ENCODE assay signal across 8 cellular contexts in the genomic region with DNA sequence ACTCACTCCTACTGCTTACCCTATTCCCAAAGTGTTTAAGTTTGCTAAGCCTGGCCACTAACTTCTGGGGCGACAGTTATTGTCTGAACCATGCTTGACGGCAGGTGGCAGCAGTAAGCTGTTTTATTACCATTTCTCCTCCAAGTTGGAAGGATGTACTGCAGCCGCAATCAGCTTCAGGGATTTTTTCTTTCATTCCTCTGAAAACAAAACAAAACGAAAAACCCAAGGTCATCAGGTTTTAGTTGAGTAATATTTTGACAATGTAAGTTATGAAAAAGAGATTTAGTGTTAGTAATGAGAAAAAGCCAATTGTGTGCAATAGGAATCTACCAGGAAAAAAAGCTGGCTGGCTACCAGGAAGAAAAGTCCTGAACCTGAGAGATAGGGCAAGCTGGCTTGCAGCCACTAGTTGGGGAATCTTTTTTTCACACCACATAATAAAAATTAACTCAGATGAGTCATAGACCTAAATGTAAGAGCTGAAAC. TPM values are rescaled to one million over a fixed set of nuclear protein-coding genes. Genes with fewer than 3 reads are reported as not detected.
DNase-seq lines count a peak whose midpoint lies in the region; ATAC-seq and TF ChIP-seq lines count a peak whose summit lies in the region.

No MANE protein-coding gene starts in this region.

- no peaks in the 10 kb centered on the region for H3K36me3 ChIP-seq in esophagus squamous epithelium

- H3K27ac Mint-ChIP-seq in nephron (peak overlapping the region; percentile 54 to 93 (median 77)), type B pancreatic cell (no peak overlapping the region)

- no peaks in the 10 kb centered on the region for H3K27me3 ChIP-seq in esophagus squamous epithelium

- no peaks in the 10 kb centered on the region for H3K9me3 Mint-ChIP-seq in nephron
- H3K9me3 Mint-ChIP-seq in type B pancreatic cell = no peaks in the 10 kb centered on the region

- H3K4me1 ChIP-seq in esophagus squamous epithelium = no peaks in the 10 kb centered on the region

- H3K4me1 Mint-ChIP-seq in nephron (peaks cover 13% of the 10 kb centered on the region), type B pancreatic cell (ENCODE audit: unreplicated experiment) (no peaks in the 10 kb centered on the region)

- H3K4me3 Mint-ChIP-seq in nephron (peak overlapping the region in 2 of 3 experiments; percentile 27 to 31), type B pancreatic cell (no peak overlapping the region)

- ATAC-seq in GM18861 (IDR thresholded peaks at IDR 0.05; ENCODE audit: unreplicated experiment) (peak; percentile 78), HG03095 (IDR thresholded peaks at IDR 0.05; ENCODE audit: unreplicated experiment) (peak; percentile 72)

- H3K9me3 ChIP-seq in esophagus squamous epithelium = no peaks in the 10 kb centered on the region

- H3K4me3 ChIP-seq in esophagus squamous epithelium = no peak overlapping the region

- H3K27me3 Mint-ChIP-seq in nephron (ENCODE audit: low read depth) (no peaks in the 10 kb centered on the region), type B pancreatic cell (peaks cover 3% of the 10 kb centered on the region)

- H3K36me3 Mint-ChIP-seq in nephron (ENCODE audit: low read depth) (no peaks in the 10 kb centered on the region), type B pancreatic cell (no peaks in the 10 kb centered on the region)

- 0 to 2% methylated on average over 4 of the region's 4 CpGs for WGBS in esophagus squamous epithelium, 2 donors

- peak; percentile 73 for TF ChIP-seq CTCF in C4-2B (conservative IDR thresholded peaks at IDR 0.05)
- TF ChIP-seq CTCF in esophagus squamous epithelium (IDR thresholded peaks at IDR 0.05) = peak; percentile 26 to 66 (median 50)
- peak; percentile 64 to 71 (median 66) for TF ChIP-seq CTCF in nephron (IDR thresholded peaks at IDR 0.05; ENCODE audit: unreplicated experiment in 3 of 3)
- peak; percentile 77 for TF ChIP-seq CTCF in type B pancreatic cell (conservative IDR thresholded peaks at IDR 0.05)

- no peak for TF ChIP-seq POLR2A in esophagus squamous epithelium (IDR thresholded peaks at IDR 0.05)

- H3K27ac ChIP-seq in C4-2B = no peak overlapping the region
- no peak overlapping the region for H3K27ac ChIP-seq in esophagus squamous epithelium

- intact Hi-C loops in esophagus squamous epithelium (cut with DNase I) = no loop called here

- DNase-seq in NCI-H345 (lab: John Stamatoyannopoulos, UW) (peak; percentile 48), esophagus squamous epithelium (lab: John Stamatoyannopoulos, UW) (no peak), type B pancreatic cell (ENCODE audit: extremely low spot score, unreplicated experiment) (no peak)
- DNase-seq in activated CD8-positive, alpha-beta memory T cell treated with anti-CD3 and anti-CD28 coated beads, Interleukin-2, amount 50 U/mL, for 4 hours = peak; percentile 38

RNA-seq across cellular contexts. Expression of gene RAB9B, which starts 13.2 kb away (rescaled TPM):
- total RNA-seq in esophagus squamous epithelium = 1 to 10 TPM in 1 of 4 donors, under 1 TPM in 2, not detected in 1; 0.23 to 3.8 (median 0.35) TPM
- 1.4 and 2.8 TPM in 2 replicates for total RNA-seq in type B pancreatic cell (ENCODE audit: low replicate concordance)

Comparison
In these comparisons a context has a peak if more than half of its experiments do, and no peak if none do; other contexts are left out.
1. DNase-seq: peak in NCI-H345 (single experiment) and activated CD8-positive, alpha-beta memory T cell treated with anti-CD3 and anti-CD28 coated beads, Interleukin-2, amount 50 U/mL, for 4 hours (single experiment); none in esophagus squamous epithelium (single experiment) and type B pancreatic cell (single experiment).
2. Peak in every context shown above with its lines, with median percentiles within 50 percentile points of each other: CTCF ChIP-seq.